In the genomic region with DNA sequence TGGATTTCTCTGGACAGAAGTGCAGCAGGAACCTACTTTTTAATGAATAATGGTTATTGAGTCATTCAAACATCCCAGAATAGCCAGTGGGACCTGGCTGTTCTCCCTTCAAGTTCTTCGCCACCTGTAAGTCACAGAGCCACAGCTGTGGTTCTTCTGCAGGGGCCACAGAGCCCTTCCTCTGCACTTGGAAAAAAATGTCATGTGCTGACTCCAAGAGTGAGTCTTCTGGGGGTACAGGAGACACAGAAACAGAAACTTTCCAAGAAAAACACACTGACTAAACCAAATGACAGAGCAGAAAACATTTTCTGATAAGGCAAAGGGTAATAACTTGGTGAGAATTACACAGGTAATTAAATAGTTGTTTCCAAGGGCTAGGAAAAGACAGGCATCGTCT, we compare ENCODE assay signal across 30 cellular contexts.
A peak's percentile ranks its signal among the peaks of the same experiment; 100 is the strongest.
DNase-seq lines count a peak whose midpoint lies in the region; ATAC-seq, FAIRE-seq and TF ChIP-seq lines count a peak whose summit lies in the region.
"Had no signal": no experiment of that assay in that cellular context is flagged by ENCODE, and none has a peak within 500 bp of the region (broad histone marks: within the 10 kb centered on the region; RNA-seq: fewer than 3 reads in every experiment).

No MANE protein-coding gene starts in this region.

- H3K27me3 Mint-ChIP-seq in astrocyte (ENCODE audit: low read depth, unreplicated experiment) (no peaks in the 10 kb centered on the region), WTC11 (ENCODE audit: low read depth) (no peaks in the 10 kb centered on the region)
- H3K27me3 Mint-ChIP-seq in stimulated activated naive CD8-positive, alpha-beta T cell treated with anti-CD3 and anti-CD28 coated beads, Interleukin-15, amount 100 ng/mL, for 72 hours: peaks cover 3% of the 10 kb centered on the region
- H3K27me3 Mint-ChIP-seq: activated T-cell treated with anti-CD3 and anti-CD28 coated beads, Interleukin-2, amount 50 U/mL, for 24 hours had no signal

- POLR2A ChIA-PET in WTC11 (lab: Charles Lee): no interaction called here

- no peaks in the 10 kb centered on the region for H3K9me3 ChIP-seq in astrocyte (ENCODE audit: insufficient read depth, low read depth, low read length)
- no peaks in the 10 kb centered on the region for H3K9me3 ChIP-seq in skeletal muscle satellite cell (replicated peaks; ENCODE audit: low read length)
- no peaks in the 10 kb centered on the region for H3K9me3 ChIP-seq in aorta (ENCODE audit: control insufficient read depth, low read length)
- H3K9me3 ChIP-seq: ovary, SK-N-SH, stomach, tibial nerve had no signal

- no peaks in the 10 kb centered on the region for H4K20me1 ChIP-seq in astrocyte (ENCODE audit: insufficient read depth, low read length)

- H3K36me3 Mint-ChIP-seq in astrocyte (ENCODE audit: low read depth, unreplicated experiment): no peaks in the 10 kb centered on the region
- no peaks in the 10 kb centered on the region for H3K36me3 Mint-ChIP-seq in WTC11
- H3K36me3 Mint-ChIP-seq: activated naive CD8-positive, alpha-beta T cell had no signal

- H3K4me1 Mint-ChIP-seq in astrocyte (ENCODE audit: low read depth, unreplicated experiment) (peaks cover 31% of the 10 kb centered on the region), WTC11 (no peaks in the 10 kb centered on the region)
- H3K4me1 Mint-ChIP-seq in stimulated activated naive CD8-positive, alpha-beta T cell treated with anti-CD3 and anti-CD28 coated beads, Interleukin-15, amount 100 ng/mL, for 72 hours: peaks cover 7% of the 10 kb centered on the region
- H3K4me1 Mint-ChIP-seq: central memory CD8-positive, alpha-beta T cell had no signal

- H3K4me3 ChIP-seq in astrocyte (ENCODE audit: insufficient read depth, low read depth, low read length) (no peak overlapping the region), fibroblast of pulmonary artery (replicated peaks; ENCODE audit: low read depth, low read length) (no peak overlapping the region), skeletal muscle satellite cell (ENCODE audit: low read length) (no peak overlapping the region), aorta (ENCODE audit: low read length in 2 of 2) (no peak overlapping the region)
- H3K4me3 ChIP-seq: dorsolateral prefrontal cortex, ovary, PC-9, stomach, tibial nerve had no signal

- H3K4me2 ChIP-seq in astrocyte (ENCODE audit: low read length) (peak overlapping the region; percentile 56), skeletal muscle satellite cell (ENCODE audit: low read length) (peak overlapping the region; percentile 4)
- H3K4me2 ChIP-seq: PC-9, SK-N-SH had no signal

- 31 to 43% methylated on average over 2 of the region's 2 CpGs for WGBS in aorta, 2 donors

- intact Hi-C loops in aorta (cut with DNase I): no loop called here

- no peak for FAIRE-seq in astrocyte (lab: Jason Lieb, UNC)

- peak; percentile 51 for DNase-seq in Daoy (ENCODE audit: low read depth)
- peak; percentile 62 for DNase-seq in astrocyte (ENCODE audit: low read depth)
- DNase-seq in fibroblast of pulmonary artery (ENCODE audit: low read depth): peak; percentile 18
- DNase-seq in WTC11 (ENCODE audit: low spot score): no peak
- no peak for DNase-seq in NCI-H146 treated with DMSO at 0.1 percent for 48 hours (lab: John Stamatoyannopoulos, UW; ENCODE audit: unreplicated experiment)
- DNase-seq in stimulated activated naive CD8-positive, alpha-beta T cell treated with anti-CD3 and anti-CD28 coated beads, Interleukin-15, amount 100 ng/mL, for 72 hours: no peak
- no peak for DNase-seq in aorta
- DNase-seq: activated CD4-positive, alpha-beta T cell treated with anti-CD3 and anti-CD28 coated beads, Interleukin-2, amount 50 U/mL, for 1 hour; activated CD4-positive, CD25-positive, alpha-beta regulatory T cell; activated effector memory CD4-positive, alpha-beta T cell treated with anti-CD3 and anti-CD28 coated beads, Interleukin-2, amount 50 U/mL, for 16 hours; activated T-cell treated with anti-CD3 and anti-CD28 coated beads, Interleukin-2, amount 50 U/mL, for 24 hours; DMS79; dorsolateral prefrontal cortex; GDM1; hypothalamus; left cardiac atrium; NCI-H1092; NCI-H187; NCI-H510A treated with DMSO at 0.1 percent for 48 hours; ovary; PC-9; SK-N-SH; stimulated activated CD8-positive, alpha-beta memory T cell treated with anti-CD3 and anti-CD28 coated beads, Interleukin-4, amount 100 ng/mL, for 48 hours; stomach had no signal

- H3K9me3 Mint-ChIP-seq in astrocyte (ENCODE audit: unreplicated experiment) (peaks cover 1% of the 10 kb centered on the region), WTC11 (no peaks in the 10 kb centered on the region)
- H3K9me3 Mint-ChIP-seq in stimulated activated naive CD8-positive, alpha-beta T cell treated with anti-CD3 and anti-CD28 coated beads, Interleukin-15, amount 100 ng/mL, for 72 hours: no peaks in the 10 kb centered on the region
- H3K9me3 Mint-ChIP-seq: activated T-cell treated with anti-CD3 and anti-CD28 coated beads, Interleukin-2, amount 50 U/mL, for 24 hours; central memory CD8-positive, alpha-beta T cell; nephron had no signal

- H3K27ac Mint-ChIP-seq in astrocyte (ENCODE audit: unreplicated experiment) (peak overlapping the region; percentile 22), WTC11 (no peak overlapping the region)
- H3K27ac Mint-ChIP-seq in stimulated activated naive CD8-positive, alpha-beta T cell treated with anti-CD3 and anti-CD28 coated beads, Interleukin-15, amount 100 ng/mL, for 72 hours: no peak overlapping the region
- H3K27ac Mint-ChIP-seq: activated naive CD8-positive, alpha-beta T cell; activated T-cell treated with anti-CD3 and anti-CD28 coated beads, Interleukin-2, amount 50 U/mL, for 24 hours had no signal

- H3K9ac ChIP-seq in astrocyte (ENCODE audit: low read length) (peak overlapping the region; percentile 60), skeletal muscle satellite cell (ENCODE audit: low read depth, low read length) (peak overlapping the region; percentile 47)
- H3K9ac ChIP-seq: SK-N-SH had no signal

- no peak overlapping the region for H2AFZ ChIP-seq in astrocyte (ENCODE audit: low read depth, low read length)
- H2AFZ ChIP-seq: PC-9 had no signal

- no peak for TF ChIP-seq CTCF in astrocyte (IDR thresholded peaks at IDR 0.05; ENCODE audit: insufficient read depth, low read depth, low read length)
- no peak for TF ChIP-seq CTCF in fibroblast of pulmonary artery (IDR thresholded peaks at IDR 0.05; ENCODE audit: low read length, missing control alignments)
- TF ChIP-seq CTCF in WTC11 (IDR thresholded peaks at IDR 0.05): no peak

- no peaks in the 10 kb centered on the region for H3K79me2 ChIP-seq in astrocyte (ENCODE audit: insufficient read depth, low read length)

- H3K27me3 ChIP-seq in astrocyte (ENCODE audit: insufficient read depth, low read length): no peaks in the 10 kb centered on the region
- H3K27me3 ChIP-seq in skeletal muscle satellite cell (ENCODE audit: control insufficient read depth, insufficient read depth, low read length): no peaks in the 10 kb centered on the region
- H3K27me3 ChIP-seq in aorta (ENCODE audit: control insufficient read depth in 1 of 2, insufficient read depth in 2 of 2, low read length in 1 of 2): no peaks in the 10 kb centered on the region
- H3K27me3 ChIP-seq: dorsolateral prefrontal cortex, ovary, stomach, tibial nerve had no signal

- CTCF ChIA-PET in WTC11 (lab: Charles Lee): no interaction called here

- H3K36me3 ChIP-seq in astrocyte (ENCODE audit: insufficient read depth, low read length) (no peaks in the 10 kb centered on the region), skeletal muscle satellite cell (ENCODE audit: insufficient read depth, low read length) (no peaks in the 10 kb centered on the region), aorta (ENCODE audit: control insufficient read depth in 1 of 2, insufficient read depth in 2 of 2, low read length in 1 of 2) (no peaks in the 10 kb centered on the region)
- H3K36me3 ChIP-seq: ovary, stomach, tibial nerve had no signal

- no peak overlapping the region for H3K4me3 Mint-ChIP-seq in astrocyte (ENCODE audit: unreplicated experiment)
- no peak overlapping the region for H3K4me3 Mint-ChIP-seq in WTC11
- H3K4me3 Mint-ChIP-seq in stimulated activated naive CD8-positive, alpha-beta T cell treated with anti-CD3 and anti-CD28 coated beads, Interleukin-15, amount 100 ng/mL, for 72 hours: no peak overlapping the region
- H3K4me3 Mint-ChIP-seq: activated naive CD8-positive, alpha-beta T cell; activated T-cell treated with anti-CD3 and anti-CD28 coated beads, Interleukin-2, amount 50 U/mL, for 24 hours; central memory CD8-positive, alpha-beta T cell; nephron had no signal

- H3K27ac ChIP-seq in astrocyte (ENCODE audit: low read depth, low read length): peak overlapping the region; percentile 81
- H3K27ac ChIP-seq in aorta (ENCODE audit: low read depth in 1 of 2, low read length in 2 of 2): peak overlapping the region in 1 of 2 donors; percentile 28
- H3K27ac ChIP-seq: dorsolateral prefrontal cortex, ovary, PC-9, stomach, tibial nerve had no signal

- peaks cover 31% of the 10 kb centered on the region for H3K4me1 ChIP-seq in astrocyte (ENCODE audit: insufficient read depth, low read length)
- peaks cover 68% of the 10 kb centered on the region for H3K4me1 ChIP-seq in skeletal muscle satellite cell (ENCODE audit: control insufficient read depth, insufficient read depth, low read length)
- H3K4me1 ChIP-seq in aorta (ENCODE audit: control insufficient read depth in 1 of 2, insufficient read depth in 2 of 2, low read length in 2 of 2): peaks cover 3 to 7% of the 10 kb centered on the region in 2 donors

- no peak for ATAC-seq in WTC11
- ATAC-seq in stimulated activated naive CD8-positive, alpha-beta T cell treated with anti-CD3 and anti-CD28 coated beads, Interleukin-15, amount 100 ng/mL, for 72 hours: no peak
- no peak for ATAC-seq in aorta (ENCODE audit: low FRiP score)
- ATAC-seq: Right ventricle myocardium inferior had no signal

TF ChIP-seq in WTC11, 78 proteins besides CTCF, POLR2A, EP300 and RAD21 (continues in another document):
- TF ChIP-seq ZNF416 (CRISPR knock-in tag; IDR thresholded peaks at IDR 0.05): no peak

Comparison
In these comparisons a context has a peak if more than half of its experiments do, and no peak if none do; other contexts are left out.
1. DNase-seq: peak in Daoy (single experiment), astrocyte (single experiment) and fibroblast of pulmonary artery (single experiment); none in WTC11 (single experiment), NCI-H146 treated with DMSO at 0.1 percent for 48 hours (single experiment), stimulated activated naive CD8-positive, alpha-beta T cell treated with anti-CD3 and anti-CD28 coated beads, Interleukin-15, amount 100 ng/mL, for 72 hours (0 of 2) and aorta (0 of 2).